In genomic region chr15:40115670-40116093, GRCh38 we compare ENCODE assay signal across 9 cellular contexts. TPM values are rescaled to one million over a fixed set of nuclear protein-coding genes. Genes with fewer than 3 reads are reported as not detected.
DNase-seq lines count a peak whose midpoint lies in the region; ATAC-seq, FAIRE-seq and TF ChIP-seq lines count a peak whose summit lies in the region.
"Had no signal": no experiment of that assay in that cellular context is flagged by ENCODE, and none has a peak within 500 bp of the region (broad histone marks: within the 10 kb centered on the region; RNA-seq: fewer than 3 reads in every experiment).

No MANE protein-coding gene starts in this region.

- H3K27ac ChIP-seq in testis, result no peak overlapping the region

- no peaks in the 10 kb centered on the region for H3K9me3 ChIP-seq in testis

- ATAC-seq in GM19395 (IDR thresholded peaks at IDR 0.05; ENCODE audit: unreplicated experiment), result peak; percentile 92
- peak; percentile 88 for ATAC-seq in HG03280 (IDR thresholded peaks at IDR 0.05; ENCODE audit: unreplicated experiment)

- TF ChIP-seq CTCF in testis (IDR thresholded peaks at IDR 0.05), result no peak
- no peak for TF ChIP-seq CTCF in D721Med (IDR thresholded peaks at IDR 0.05; ENCODE audit: insufficient read depth, missing control alignments)

- DNase-seq in Daoy (ENCODE audit: low read depth) (peak; percentile 44), SKM-1 treated with dmso at 0.1 percent for 144 hours (lab: John Stamatoyannopoulos, UW; ENCODE audit: unreplicated experiment) (peak; percentile 87), head of caudate nucleus (peak in 23 of 42 donors; percentile 32 to 67 (median 51)), testis (peak; percentile 35), D721Med (ENCODE audit: insufficient read length, low spot score) (no peak), DMS79 (lab: John Stamatoyannopoulos, UW) (no peak)

- no peak overlapping the region for H3K4me3 ChIP-seq in testis

- no peaks in the 10 kb centered on the region for H3K27me3 ChIP-seq in testis

- no peak for FAIRE-seq in D721Med (lab: Jason Lieb, UNC)
- FAIRE-seq: endothelial cell of umbilical vein had no signal

- WGBS in testis, 2 donors, result 62 to 69% methylated on average over 8 of the region's 8 CpGs

- intact Hi-C loops in head of caudate nucleus (cut with DNase I), result no loop called here
- intact Hi-C loops in testis (cut with DNase I; ENCODE audit: low total_unique reads), result no loop called here

- TF ChIP-seq POLR2A in testis (IDR thresholded peaks at IDR 0.05), result no peak

- H3K4me1 ChIP-seq in testis, result no peaks in the 10 kb centered on the region

- no peaks in the 10 kb centered on the region for H3K36me3 ChIP-seq in testis (ENCODE audit: low read depth, missing control alignments)

RNA-seq across cellular contexts. Expression of gene BMF, which starts 7.0 kb away (rescaled TPM):
- total RNA-seq in Daoy (2014; rRNA removed; shearing (Covaris generic)), result 2.2 and 3.7 TPM in 2 replicates
- total RNA-seq in testis, result 1 to 10 TPM; 6.9 to 7.7 TPM
- polyA plus RNA-seq in testis (ENCODE audit: insufficient read depth, low read depth, low replicate concordance), result 4.9 TPM

RNA-seq across cellular contexts. Expression of gene BUB1B, which starts 45.2 kb away (rescaled TPM):
- total RNA-seq in Daoy (2014; rRNA removed; shearing (Covaris generic)), result 90.3 and 108 TPM in 2 replicates
- total RNA-seq in testis, result 10 to 100 TPM; 38.6 to 66.2 TPM
- polyA plus RNA-seq in testis (ENCODE audit: insufficient read depth, low read depth, low replicate concordance), result 53.9 TPM

Comparison
In these comparisons a context has a peak if more than half of its experiments do, and no peak if none do; other contexts are left out.
1. DNase-seq: peak in Daoy (single experiment), SKM-1 treated with dmso at 0.1 percent for 144 hours (single experiment), head of caudate nucleus (23 of 42) and testis (single experiment); none in D721Med (single experiment) and DMS79 (single experiment).